In genomic region chr12:122820838-122821271, GRCh38 we compare ENCODE assay signal across 1 cellular context.
TF ChIP-seq lines count a peak whose summit lies in the region.

No MANE protein-coding gene starts in this region.

TF ChIP-seq in GM12878, 131 proteins besides CTCF, POLR2A, EP300 and RAD21:
- TF ChIP-seq STAT3 (IDR thresholded peaks at IDR 0.05; ENCODE audit: low read depth, low read length) (no peak), POU2F2 (IDR thresholded peaks at IDR 0.05; ENCODE audit: borderline replicate concordance, low read depth, low read length) (peak; percentile 81; the same call in 1 of the 3 replicates), MXI1 (IDR thresholded peaks at IDR 0.05; ENCODE audit: low read depth, low read length) (no peak), HDAC6 (IDR thresholded peaks at IDR 0.05; ENCODE audit: unreplicated experiment) (no peak), REST (IDR thresholded peaks at IDR 0.05; ENCODE audit: low read depth, low read length) (no peak), SP1 (IDR thresholded peaks at IDR 0.05; ENCODE audit: low read depth, low read length) (no peak), EED (IDR thresholded peaks at IDR 0.05; ENCODE audit: low read depth) (peak; percentile 28; the same call in 1 of the 2 replicates), TARDBP (IDR thresholded peaks at IDR 0.05; ENCODE audit: borderline replicate concordance) (no peak), ZNF687 (IDR thresholded peaks at IDR 0.05) (no peak), TCF12 (IDR thresholded peaks at IDR 0.05; ENCODE audit: low read depth, low read length) (no peak), BHLHE40 (IDR thresholded peaks at IDR 0.05; ENCODE audit: borderline replicate concordance in 1 of 2, low read depth in 2 of 2, low read length in 1 of 2) (no peak), CEBPB (IDR thresholded peaks at IDR 0.05; ENCODE audit: borderline replicate concordance in 1 of 2, low read depth in 2 of 2, low read length in 2 of 2) (no peak), CEBPZ (IDR thresholded peaks at IDR 0.05; ENCODE audit: low read depth, low read length) (no peak), ZBTB11 (CRISPR knock-in tag; IDR thresholded peaks at IDR 0.05) (no peak), YY1 (IDR thresholded peaks at IDR 0.05; ENCODE audit: low read depth, low read length) (no peak), BCL3 (IDR thresholded peaks at IDR 0.05; ENCODE audit: borderline replicate concordance, insufficient read depth, low read depth, low read length, poor library complexity, severe bottlenecking) (no peak), YBX1 (IDR thresholded peaks at IDR 0.05) (no peak), SPI1 (IDR thresholded peaks at IDR 0.05; ENCODE audit: borderline replicate concordance, insufficient read depth, low read depth, low read length) (peak; percentile 42; the same call in 1 of the 2 replicates), HDAC2 (IDR thresholded peaks at IDR 0.05) (no peak), IKZF2 (IDR thresholded peaks at IDR 0.05) (0 out of 4 replicates have a peak, but pooled peaks of 1 of the 2 experiments have one; percentile 19), SUZ12 (IDR thresholded peaks at IDR 0.05; ENCODE audit: unreplicated experiment) (no peak), POLR2AphosphoS2 (IDR thresholded peaks at IDR 0.05; ENCODE audit: low read depth, low read length) (no peak), BMI1 (IDR thresholded peaks at IDR 0.05; ENCODE audit: borderline replicate concordance) (no peak)
